8 cellular contexts compared by ENCODE assay signal in the genomic region with DNA sequence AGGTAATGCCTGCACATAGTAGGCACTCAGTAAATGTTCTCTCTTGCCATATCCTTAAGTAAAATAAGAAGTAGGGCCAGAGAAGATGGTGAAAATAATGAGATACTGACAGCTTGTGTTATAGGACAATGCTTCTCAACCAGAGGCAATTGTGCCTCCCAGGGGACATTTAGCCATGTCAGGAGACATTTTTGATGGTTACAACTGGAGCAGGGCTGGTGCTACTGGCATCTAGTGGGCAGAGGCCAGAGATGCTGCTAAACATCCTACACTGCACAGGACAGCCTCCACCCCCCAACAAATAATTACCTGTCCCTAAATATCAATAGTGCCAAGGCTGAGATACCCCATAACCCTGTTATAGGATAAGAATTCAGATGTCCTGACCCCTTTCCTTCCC. TPM values are rescaled to one million over a fixed set of nuclear protein-coding genes. Genes with fewer than 3 reads are reported as not detected.
DNase-seq lines count a peak whose midpoint lies in the region; ATAC-seq and TF ChIP-seq lines count a peak whose summit lies in the region.

No MANE protein-coding gene starts in this region.

- CTCF ChIA-PET in activated CD8-positive, alpha-beta T cell treated with anti-CD3 and anti-CD28 coated beads for 36 hours (lab: Charles Lee), result interaction anchor here (1.0 to 4.2 kb wide), 16 partner anchors 10 to 145 kb away, joined by 3 to 59 read pairs (median 16); partner anchors contain the start of gene LIG3

- TF ChIP-seq CTCF in activated CD8-positive, alpha-beta T cell treated with anti-CD3 and anti-CD28 coated beads for 36 hours (IDR thresholded peaks at IDR 0.05), result peak; percentile 58

- H3K9me3 Mint-ChIP-seq in activated CD8-positive, alpha-beta T cell treated with anti-CD3 and anti-CD28 coated beads for 36 hours, result no peaks in the 10 kb centered on the region

- DNase-seq in COLO829 (ENCODE audit: low spot score) (peak; percentile 28), HT1080 (ENCODE audit: low read depth) (peak; percentile 46), lung microvascular endothelial cell (ENCODE audit: low read depth in 2 of 2) (peak; percentile 54), NCI-H226 (no peak), NCI-H748 treated with DMSO at 0.1 percent for 48 hours (lab: John Stamatoyannopoulos, UW) (no peak)
- peak; percentile 54 for DNase-seq in activated CD8-positive, alpha-beta T cell treated with anti-CD3 and anti-CD28 coated beads for 36 hours

- H3K36me3 Mint-ChIP-seq in activated CD8-positive, alpha-beta T cell treated with anti-CD3 and anti-CD28 coated beads for 36 hours (ENCODE audit: low read depth), result peaks cover 31% of the 10 kb centered on the region

- peak overlapping the region; percentile 87 for H3K27ac Mint-ChIP-seq in activated CD8-positive, alpha-beta T cell treated with anti-CD3 and anti-CD28 coated beads for 36 hours

- H3K27me3 Mint-ChIP-seq in activated CD8-positive, alpha-beta T cell treated with anti-CD3 and anti-CD28 coated beads for 36 hours, result no peaks in the 10 kb centered on the region

- H3K4me1 Mint-ChIP-seq in activated CD8-positive, alpha-beta T cell treated with anti-CD3 and anti-CD28 coated beads for 36 hours (ENCODE audit: low read depth), result peaks cover 28% of the 10 kb centered on the region

- peak overlapping the region; percentile 87 for H3K4me3 Mint-ChIP-seq in activated CD8-positive, alpha-beta T cell treated with anti-CD3 and anti-CD28 coated beads for 36 hours

- no peak for ATAC-seq in activated CD8-positive, alpha-beta T cell treated with anti-CD3 and anti-CD28 coated beads for 36 hours
- ATAC-seq in GM19463 (IDR thresholded peaks at IDR 0.05; ENCODE audit: unreplicated experiment), result no peak
- ATAC-seq in HG02588 (IDR thresholded peaks at IDR 0.05; ENCODE audit: unreplicated experiment), result no peak

- intact Hi-C loops in activated CD8-positive, alpha-beta T cell treated with anti-CD3 and anti-CD28 coated beads for 36 hours (cut with micrococcal nuclease), result no loop called here

- POLR2A ChIA-PET in activated CD8-positive, alpha-beta T cell treated with anti-CD3 and anti-CD28 coated beads for 36 hours (lab: Charles Lee), result interaction anchor here (1.5 to 3.5 kb wide), 5 partner anchors 11 to 137 kb away, joined by 4 to 33 read pairs (median 15); partner anchors contain the start of gene LIG3

RNA-seq across cellular contexts. Expression of gene RAD51D, which starts 1.7 kb away (rescaled TPM):
- 8.6 and 10.1 TPM in 2 replicates for total RNA-seq in HT1080 (2014; rRNA removed; shearing (Covaris generic))
- 12.5 and 13.4 TPM in 2 replicates for polyA plus RNA-seq in HT1080 (2015; cell fraction: cytosol; rRNA removed)
- polyA plus RNA-seq in HT1080 (2015; cell fraction: nucleus; rRNA removed), result 17.0 and 21.2 TPM in 2 replicates
- total RNA-seq in activated CD8-positive, alpha-beta T cell treated with anti-CD3 and anti-CD28 coated beads for 36 hours, result 10 to 100 TPM; 32.4 to 36.2 TPM
- total RNA-seq in lung microvascular endothelial cell, result 6.0 and 7.4 TPM in 2 replicates

RNA-seq across cellular contexts. Expression of gene FNDC8, which starts 3.4 kb away (rescaled TPM):
- total RNA-seq in HT1080 (2014; rRNA removed; shearing (Covaris generic)), result not detected in 2 replicates
- not detected in 2 replicates for polyA plus RNA-seq in HT1080 (2015; cell fraction: cytosol; rRNA removed)
- not detected in 2 replicates for polyA plus RNA-seq in HT1080 (2015; cell fraction: nucleus; rRNA removed)
- not detected for total RNA-seq in activated CD8-positive, alpha-beta T cell treated with anti-CD3 and anti-CD28 coated beads for 36 hours
- not detected in 2 replicates for total RNA-seq in lung microvascular endothelial cell

RNA-seq across cellular contexts. Expression of gene NLE1, which starts 24.1 kb away (rescaled TPM):
- total RNA-seq in HT1080 (2014; rRNA removed; shearing (Covaris generic)), result 42.9 and 47.2 TPM in 2 replicates
- polyA plus RNA-seq in HT1080 (2015; cell fraction: cytosol; rRNA removed), result 23.8 and 27.7 TPM in 2 replicates
- polyA plus RNA-seq in HT1080 (2015; cell fraction: nucleus; rRNA removed), result 26.7 and 27.8 TPM in 2 replicates
- total RNA-seq in activated CD8-positive, alpha-beta T cell treated with anti-CD3 and anti-CD28 coated beads for 36 hours, result 10 to 100 TPM; 49.1 to 49.8 TPM
- total RNA-seq in lung microvascular endothelial cell, result 9.9 and 12.2 TPM in 2 replicates

RNA-seq across cellular contexts. Expression of gene UNC45B, which starts 29.6 kb away (rescaled TPM):
- total RNA-seq in HT1080 (2014; rRNA removed; shearing (Covaris generic)), result not detected in 2 replicates
- not detected in 2 replicates for polyA plus RNA-seq in HT1080 (2015; cell fraction: cytosol; rRNA removed)
- polyA plus RNA-seq in HT1080 (2015; cell fraction: nucleus; rRNA removed), result not detected in 2 replicates
- under 1 TPM in 1 of 2 experiments, not detected in 1; 0.11 TPM for total RNA-seq in activated CD8-positive, alpha-beta T cell treated with anti-CD3 and anti-CD28 coated beads for 36 hours
- not detected in 2 replicates for total RNA-seq in lung microvascular endothelial cell

RNA-seq across cellular contexts. Expression of gene RFFL, which starts 54.5 kb away (rescaled TPM):
- total RNA-seq in HT1080 (2014; rRNA removed; shearing (Covaris generic)), result 20.7 and 23.7 TPM in 2 replicates
- polyA plus RNA-seq in HT1080 (2015; cell fraction: cytosol; rRNA removed), result 19.1 and 24.6 TPM in 2 replicates
- polyA plus RNA-seq in HT1080 (2015; cell fraction: nucleus; rRNA removed), result 15.9 TPM in 2 replicates
- 10 to 100 TPM; 11.3 to 12.0 TPM for total RNA-seq in activated CD8-positive, alpha-beta T cell treated with anti-CD3 and anti-CD28 coated beads for 36 hours
- total RNA-seq in lung microvascular endothelial cell, result 3.6 and 6.5 TPM in 2 replicates

Comparison
In these comparisons a context has a peak if more than half of its experiments do, and no peak if none do; other contexts are left out.
1. DNase-seq: peak in COLO829 (single experiment), HT1080 (single experiment), activated CD8-positive, alpha-beta T cell treated with anti-CD3 and anti-CD28 coated beads for 36 hours (single experiment) and lung microvascular endothelial cell (2 of 2); none in NCI-H226 (single experiment) and NCI-H748 treated with DMSO at 0.1 percent for 48 hours (single experiment).